ENCODE assay signal across 27 cellular contexts in genomic region chr19:18906605-18907519, GRCh38. TPM values are rescaled to one million over a fixed set of nuclear protein-coding genes. Genes with fewer than 3 reads are reported as not detected.
DNase-seq lines count a peak whose midpoint lies in the region; ATAC-seq lines count a peak whose summit lies in the region.
"Had no signal": no experiment of that assay in that cellular context is flagged by ENCODE, and none has a peak within 500 bp of the region (broad histone marks: within the 10 kb centered on the region; RNA-seq: fewer than 3 reads in every experiment).

No MANE protein-coding gene starts in this region.

- ATAC-seq in HG02678 (IDR thresholded peaks at IDR 0.05; ENCODE audit: unreplicated experiment), result no peak
- ATAC-seq: left ventricle myocardium superior; natural killer cell treated with Interleukin-12 subunit alpha and Interleukin-12 subunit beta and Interleukin-15 and Interleukin-18, amount 100 ng/mL, for 72 hours had no signal

- H3K27ac ChIP-seq in caudate nucleus (ENCODE audit: low read depth, low read length), result peak overlapping the region; percentile 60
- H3K27ac ChIP-seq: ascending aorta, C4-2B, heart left ventricle, SJSA1 had no signal

- peak; percentile 2 for DNase-seq in Daoy (ENCODE audit: low read depth)
- peak in 60 of 61 donors; percentile 22 to 93 (median 73) for DNase-seq in caudate nucleus (lab: John Stamatoyannopoulos, UW)
- DNase-seq in inferior parietal cortex (ENCODE audit: extremely low spot score), result peak; percentile 60
- DNase-seq in posterior vena cava (ENCODE audit: low spot score), result peak; percentile 79
- no peak for DNase-seq in activated CD4-positive, alpha-beta T cell treated with anti-CD3 and anti-CD28 coated beads, Interleukin-2, amount 50 U/mL, for 1 hour
- DNase-seq in SKM-1 treated with dmso at 0.1 percent for 144 hours (lab: John Stamatoyannopoulos, UW; ENCODE audit: unreplicated experiment), result no peak
- DNase-seq in HuH-7.5 (ENCODE audit: low spot score), result no peak
- DNase-seq: activated CD8-positive, alpha-beta memory T cell treated with anti-CD3 and anti-CD28 coated beads for 24 hours; activated naive CD4-positive, alpha-beta T cell treated with anti-CD3 and anti-CD28 coated beads for 36 hours; activated T-cell treated with anti-CD3 and anti-CD28 coated beads, Interleukin-2, amount 50 U/mL, for 24 hours; HCEC 1CT; heart left ventricle; immature natural killer cell; left ventricle myocardium superior; NCI-H1048; NCI-H187 treated with DMSO at 0.1 percent for 48 hours; NCI-H524 treated with DMSO at 0.1 percent for 48 hours; NK-92 treated with Interleukin-12 subunit alpha and Interleukin-12 subunit beta, amount 100 ng/mL, for 24 hours; stimulated activated CD8-positive, alpha-beta memory T cell treated with anti-CD3 and anti-CD28 coated beads, Interleukin-4, amount 100 ng/mL, for 48 hours had no signal

- intact Hi-C loops in posterior vena cava (cut with DNase I), result no loop called here

RNA-seq across cellular contexts. Expression of gene CERS1, which starts 10.9 kb away (rescaled TPM):
- 0.45 TPM in 1 of 2 replicates, not detected in the other for total RNA-seq in Daoy (2014; rRNA removed; shearing (Covaris generic))
- 1 to 10 TPM in 1 of 2 donors, under 1 TPM in 1; 0.38 to 1.5 TPM for total RNA-seq in posterior vena cava
- total RNA-seq: activated naive CD4-positive, alpha-beta T cell treated with anti-CD3 and anti-CD28 coated beads for 36 hours; ascending aorta; mononuclear cell; natural killer cell treated with Interleukin-12 subunit alpha and Interleukin-12 subunit beta and Interleukin-15 and Interleukin-18, amount 100 ng/mL, for 72 hours; SJSA1; subcutaneous adipose tissue; T-helper 1 cell treated with Interleukin-12 subunit alpha and Interleukin-12 subunit beta and Interleukin-4 antibody, amounts not matched to agents 30 ng/mL and 1 ng/mL, for 36 hours had no signal

RNA-seq across cellular contexts. Expression of gene COPE, which starts 12.3 kb away (rescaled TPM):
- total RNA-seq in Daoy (2014; rRNA removed; shearing (Covaris generic)), result 470 and 520 TPM in 2 replicates
- 100 to 1,000 TPM; 139 to 141 TPM for total RNA-seq in posterior vena cava

RNA-seq across cellular contexts. Expression of gene DDX49, which starts 12.7 kb away (rescaled TPM):
- 126 and 145 TPM in 2 replicates for total RNA-seq in Daoy (2014; rRNA removed; shearing (Covaris generic))
- total RNA-seq in posterior vena cava, result 10 to 100 TPM; 28.8 to 28.9 TPM

RNA-seq across cellular contexts. Expression of gene HOMER3, which starts 34.2 kb away (rescaled TPM):
- total RNA-seq in Daoy (2014; rRNA removed; shearing (Covaris generic)), result 30.8 and 32.9 TPM in 2 replicates
- 10 to 100 TPM; 28.8 to 37.0 TPM for total RNA-seq in posterior vena cava
- total RNA-seq: activated naive CD4-positive, alpha-beta T cell treated with anti-CD3 and anti-CD28 coated beads for 36 hours had no signal

Comparison
In these comparisons a context has a peak if more than half of its experiments do, and no peak if none do; other contexts are left out.
1. DNase-seq: peak in Daoy (single experiment), caudate nucleus (60 of 61), inferior parietal cortex (single experiment) and posterior vena cava (single experiment); none in activated CD4-positive, alpha-beta T cell treated with anti-CD3 and anti-CD28 coated beads, Interleukin-2, amount 50 U/mL, for 1 hour (single experiment), SKM-1 treated with dmso at 0.1 percent for 144 hours (single experiment) and HuH-7.5 (single experiment).